ENCODE assay signal across 8 cellular contexts in genomic region chr4:159016527-159017137, GRCh38.
DNase-seq lines count a peak whose midpoint lies in the region; ATAC-seq and TF ChIP-seq lines count a peak whose summit lies in the region.

No MANE protein-coding gene starts in this region.

- peak overlapping the region; percentile 54 to 75 (median 62) for H3K4me3 Mint-ChIP-seq in brain

- H3K27ac Mint-ChIP-seq in brain = peak overlapping the region in 4 of 5 experiments; percentile 1 to 47 (median 43)

- no peaks in the 10 kb centered on the region for H3K27me3 Mint-ChIP-seq in brain

- peaks cover 38% of the 10 kb centered on the region for H3K4me1 Mint-ChIP-seq in brain

- H3K36me3 Mint-ChIP-seq in brain = no peaks in the 10 kb centered on the region

- peak; percentile 54 for ATAC-seq in HG03045 (IDR thresholded peaks at IDR 0.05; ENCODE audit: unreplicated experiment)
- no peak for ATAC-seq in HG03159 (IDR thresholded peaks at IDR 0.05; ENCODE audit: unreplicated experiment)

- peaks cover 0 to 5% (median 0%) of the 10 kb centered on the region in 5 experiments for H3K9me3 Mint-ChIP-seq in brain

- DNase-seq in NCI-H2107 treated with DMSO at 0.1 percent for 48 hours (lab: John Stamatoyannopoulos, UW; ENCODE audit: unreplicated experiment) (peak; percentile 19), NCI-H2107 (lab: John Stamatoyannopoulos, UW) (no peak), retina (peak; percentile 58), SHP77 (lab: John Stamatoyannopoulos, UW) (no peak)
- no peak for DNase-seq in stimulated activated CD4-positive, alpha-beta T cell treated with anti-CD3 and anti-CD28 coated beads, Interleukin-12 subunit alpha, Interleukin-12 subunit beta, amount 100 ng/mL, for 4 hours

- no peak for TF ChIP-seq CTCF in brain (conservative IDR thresholded peaks at IDR 0.05)

Comparison
In these comparisons a context has a peak if more than half of its experiments do, and no peak if none do; other contexts are left out.
1. DNase-seq: peak in NCI-H2107 treated with DMSO at 0.1 percent for 48 hours (single experiment) and retina (single experiment); none in NCI-H2107 (single experiment), SHP77 (0 of 2) and stimulated activated CD4-positive, alpha-beta T cell treated with anti-CD3 and anti-CD28 coated beads, Interleukin-12 subunit alpha, Interleukin-12 subunit beta, amount 100 ng/mL, for 4 hours (single experiment).